ENCODE assay signal across 17 cellular contexts in genomic region chr10:127039435-127039834, GRCh38.
"Had no signal": no experiment of that assay in that cellular context is flagged by ENCODE, and none has a peak within 500 bp of the region (broad histone marks: within the 10 kb centered on the region; RNA-seq: fewer than 3 reads in every experiment).

No MANE protein-coding gene starts in this region.

- H3K36me3 Mint-ChIP-seq: naive B cell had no signal

- ATAC-seq: effector memory CD8-positive, alpha-beta T cell; foreskin keratinocyte; gastroesophageal sphincter; heart left ventricle; left cardiac atrium; lower lobe of right lung had no signal

- H3K27ac Mint-ChIP-seq: dendritic cell treated with granulocyte-macrophage colony-stimulating factor and Interleukin-4, amounts not matched to agents 40 ng/mL and 50 ng/mL, for 4 days; effector memory CD8-positive, alpha-beta T cell; immature natural killer cell; mesothelial cell of epicardium; naive B cell had no signal

- H3K27me3 Mint-ChIP-seq: dendritic cell treated with granulocyte-macrophage colony-stimulating factor and Interleukin-4, amounts not matched to agents 40 ng/mL and 50 ng/mL, for 4 days; effector memory CD8-positive, alpha-beta T cell; naive B cell had no signal

- H3K27me3 ChIP-seq: esophagus muscularis mucosa, foreskin keratinocyte, gastroesophageal sphincter, heart left ventricle, hepatocyte had no signal

- H3K27ac ChIP-seq: esophagus muscularis mucosa, foreskin keratinocyte, gastroesophageal sphincter, heart left ventricle, hepatocyte, left ventricle myocardium inferior, lower lobe of right lung had no signal

- H3K4me3 ChIP-seq: esophagus muscularis mucosa, gastroesophageal sphincter, heart left ventricle, hepatocyte, left ventricle myocardium inferior, lower lobe of right lung had no signal

- H3K4me1 ChIP-seq: esophagus muscularis mucosa, gastroesophageal sphincter, heart left ventricle, left ventricle myocardium inferior, lower lobe of right lung had no signal

- H3K9me3 Mint-ChIP-seq: dendritic cell treated with granulocyte-macrophage colony-stimulating factor and Interleukin-4, amounts not matched to agents 40 ng/mL and 50 ng/mL, for 4 days; effector memory CD8-positive, alpha-beta T cell; mesothelial cell of epicardium had no signal

- H3K4me1 Mint-ChIP-seq: naive B cell had no signal

- H3K4me3 Mint-ChIP-seq: dendritic cell treated with granulocyte-macrophage colony-stimulating factor and Interleukin-4, amounts not matched to agents 40 ng/mL and 50 ng/mL, for 4 days; effector memory CD8-positive, alpha-beta T cell; immature natural killer cell; mesothelial cell of epicardium; naive B cell had no signal

- DNase-seq: cortex of kidney; effector CD8-positive, alpha-beta T cell; effector memory CD8-positive, alpha-beta T cell; foreskin keratinocyte; heart left ventricle; hypothalamus; immature natural killer cell; left cardiac atrium; left ventricle myocardium inferior; lower lobe of right lung; mesenchymal stem cell; naive B cell had no signal

- H3K9me3 ChIP-seq: esophagus muscularis mucosa, gastroesophageal sphincter, heart left ventricle, left ventricle myocardium inferior, lower lobe of right lung had no signal
